Comparison of ENCODE assay signal across 8 cellular contexts in genomic region chr3:62201438-62202035, GRCh38.
DNase-seq lines count a peak whose midpoint lies in the region; ATAC-seq and TF ChIP-seq lines count a peak whose summit lies in the region.

No MANE protein-coding gene starts in this region.

- H4K8ac ChIP-seq in H9 (replicated peaks; ENCODE audit: insufficient read length, low read depth, low read length): no peak overlapping the region

- no peak overlapping the region for H2BK12ac ChIP-seq in H9 (ENCODE audit: insufficient read length, low read depth, low read length)

- no peak overlapping the region for H3K4me3 ChIP-seq in epithelial cell of proximal tubule (ENCODE audit: low read depth, low read length)

- H3K27ac Mint-ChIP-seq in H9: no peak overlapping the region

- no peak overlapping the region for H2BK120ac ChIP-seq in H9 (ENCODE audit: low read depth, low read length, poor library complexity, severe bottlenecking)

- no peak overlapping the region for H4K91ac ChIP-seq in H9 (ENCODE audit: insufficient read length, low read depth, low read length)

- H2BK20ac ChIP-seq in H9 (ENCODE audit: low read depth, low read length, poor library complexity, severe bottlenecking): no peak overlapping the region

- no peaks in the 10 kb centered on the region for H3K79me1 ChIP-seq in H9 (ENCODE audit: insufficient read depth, low read depth, low read length, poor library complexity, severe bottlenecking)

- no peaks in the 10 kb centered on the region for H3K4me1 Mint-ChIP-seq in H9

- no peaks in the 10 kb centered on the region for H4K20me1 ChIP-seq in H9 (ENCODE audit: control insufficient read depth, insufficient read depth, insufficient read length)

- peaks cover 28 to 40% (median 36%) of the 10 kb centered on the region in 3 experiments for H3K36me3 Mint-ChIP-seq in H9 (ENCODE audit: insufficient read depth in 1 of 3, low read depth in 3 of 3)

- no peak overlapping the region for H2AK5ac ChIP-seq in H9 (ENCODE audit: insufficient read length, low read length)

- DNase-seq in H9: no peak
- DNase-seq in OCI-M1 (lab: John Stamatoyannopoulos, UW): peak; percentile 69
- DNase-seq in epithelial cell of proximal tubule (ENCODE audit: low read depth): no peak
- peak; percentile 50 for DNase-seq in pons (ENCODE audit: low spot score)
- no peak for DNase-seq in activated CD4-positive, alpha-beta T cell treated with anti-CD3 and anti-CD28 coated beads, Interleukin-2, amount 50 U/mL, for 1 hour
- DNase-seq in effector CD8-positive, alpha-beta T cell (lab: John Stamatoyannopoulos, UW): no peak

- H3K4me3 Mint-ChIP-seq in H9: no peak overlapping the region

- H3K4ac ChIP-seq in H9 (ENCODE audit: low read depth, low read length): no peak overlapping the region

- no peaks in the 10 kb centered on the region for H3K9me3 ChIP-seq in H9 (ENCODE audit: control insufficient read depth, low read depth, low read length)

- peak; percentile 72 for TF ChIP-seq CTCF in C4-2B (conservative IDR thresholded peaks at IDR 0.05)
- peak; percentile 81 for TF ChIP-seq CTCF in H9 (conservative IDR thresholded peaks at IDR 0.05)
- TF ChIP-seq CTCF in epithelial cell of proximal tubule (conservative IDR thresholded peaks at IDR 0.05; ENCODE audit: low read depth, low read length): peak; percentile 58

- no peaks in the 10 kb centered on the region for H3K4me1 ChIP-seq in H9 (ENCODE audit: insufficient read depth, low read length)

- no peak overlapping the region for H2BK15ac ChIP-seq in H9 (ENCODE audit: low read depth, low read length)

- no peak overlapping the region for H3K56ac ChIP-seq in H9 (ENCODE audit: insufficient read length, low read depth, low read length)

- WGBS in H9 (ENCODE audit: extremely low coverage, insufficient read length, low lambda C conversion rate): no CpG with 5 or more reads among the region's 6 CpGs

- no peak overlapping the region for H4K5ac ChIP-seq in H9 (ENCODE audit: insufficient read length, low read depth, low read length)

- H3K18ac ChIP-seq in H9 (ENCODE audit: insufficient read length, low read depth, low read length): no peak overlapping the region

- no peaks in the 10 kb centered on the region for H3K27me3 ChIP-seq in H9 (ENCODE audit: insufficient read depth, low read length)

- H2AFZ ChIP-seq in H9 (ENCODE audit: low read length): no peak overlapping the region

- no peaks in the 10 kb centered on the region for H3K23me2 ChIP-seq in H9 (ENCODE audit: insufficient read length, low read depth, low read length, poor library complexity, severe bottlenecking)

- no peak overlapping the region for H3K14ac ChIP-seq in H9 (ENCODE audit: insufficient read depth, low read length)

- H2BK5ac ChIP-seq in H9 (ENCODE audit: insufficient read length, low read length): no peak overlapping the region

- H3K4me2 ChIP-seq in H9 (ENCODE audit: insufficient read depth, insufficient read length, low read length): no peak overlapping the region

- no peaks in the 10 kb centered on the region for H3K79me2 ChIP-seq in H9 (ENCODE audit: insufficient read depth, low read length)

- H3K9ac ChIP-seq in H9 (ENCODE audit: extremely low read depth, insufficient read length, low read length): no peak overlapping the region

- H3K27me3 Mint-ChIP-seq in H9 (ENCODE audit: low read depth): no peaks in the 10 kb centered on the region

- no peak overlapping the region for H3K23ac ChIP-seq in H9 (ENCODE audit: insufficient read length, low read depth, low read length)

- no peak overlapping the region for H3T11ph ChIP-seq in H9 (ENCODE audit: low read length)

- ATAC-seq in HG02759 (IDR thresholded peaks at IDR 0.05; ENCODE audit: unreplicated experiment): no peak

- H3K9me3 Mint-ChIP-seq in H9: no peaks in the 10 kb centered on the region

- H3K27ac ChIP-seq in C4-2B (no peak overlapping the region), H9 (ENCODE audit: insufficient read length, low read depth, low read length) (no peak overlapping the region)

Comparison
In these comparisons a context has a peak if more than half of its experiments do, and no peak if none do; other contexts are left out.
1. DNase-seq: peak in OCI-M1 (single experiment) and pons (single experiment); none in H9 (single experiment), epithelial cell of proximal tubule (single experiment), activated CD4-positive, alpha-beta T cell treated with anti-CD3 and anti-CD28 coated beads, Interleukin-2, amount 50 U/mL, for 1 hour (single experiment) and effector CD8-positive, alpha-beta T cell (single experiment).
2. Peak in every context shown above with its lines, with median percentiles within 50 percentile points of each other: CTCF ChIP-seq.